ENCODE assay signal across 11 cellular contexts in the genomic region with DNA sequence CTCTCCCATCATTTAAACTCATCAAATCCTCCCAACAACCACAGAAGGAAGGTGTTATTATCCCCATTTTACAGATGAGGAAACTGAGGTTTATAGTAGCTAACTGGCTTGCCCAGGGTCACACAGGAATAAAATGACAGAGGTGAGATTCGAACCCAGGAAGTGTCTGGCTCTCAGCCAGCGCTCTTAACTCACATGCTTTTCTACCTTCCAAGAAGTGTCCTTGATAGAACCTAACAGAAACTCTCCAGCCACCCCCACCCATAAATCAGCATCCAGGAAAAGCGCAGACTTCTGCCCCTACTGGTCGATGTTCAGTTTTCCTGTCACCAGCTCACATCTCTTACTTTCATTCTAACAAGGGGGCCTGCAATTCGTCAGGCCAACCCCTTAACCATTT. TPM values are rescaled to one million over a fixed set of nuclear protein-coding genes. Genes with fewer than 3 reads are reported as not detected.
DNase-seq lines count a peak whose midpoint lies in the region; ATAC-seq and TF ChIP-seq lines count a peak whose summit lies in the region.
"Had no signal": no experiment of that assay in that cellular context is flagged by ENCODE, and none has a peak within 500 bp of the region (broad histone marks: within the 10 kb centered on the region; RNA-seq: fewer than 3 reads in every experiment).

No MANE protein-coding gene starts in this region.

- no peak for ATAC-seq in GM21515 (IDR thresholded peaks at IDR 0.05; ENCODE audit: unreplicated experiment)
- no peak for ATAC-seq in GM21367 (IDR thresholded peaks at IDR 0.05; ENCODE audit: unreplicated experiment)
- ATAC-seq: left ventricle myocardium superior had no signal

- H3K27ac ChIP-seq in AG04450 (ENCODE audit: low read depth, low read length), result no peak overlapping the region
- H3K27ac ChIP-seq in substantia nigra (ENCODE audit: low read depth, low read length, poor library complexity, severe bottlenecking), result no peak overlapping the region

- in situ Hi-C loops in GM13976 (cut with MboI; ENCODE audit: low sequenced_read_pairs, unreplicated experiment), result no loop called here

- POLR2A ChIA-PET in AG04450 (lab: Yijun Ruan, JAX), result no interaction called here

- H3K27me3 ChIP-seq in AG04450 (ENCODE audit: control insufficient read depth, insufficient read depth, low read length), result peaks cover 3% of the 10 kb centered on the region

- H3K4me3 ChIP-seq in AG04450 (ENCODE audit: low read depth, low read length), result no peak overlapping the region

- CTCF ChIA-PET in AG04450 (lab: Charles Lee), result interaction anchor here (0.8 kb wide), 1 partner anchor 13 kb away, joined by 4 read pairs; no protein-coding TSS in a partner anchor

- DNase-seq in AG04450 (ENCODE audit: low read depth, low spot score), result no peak
- DNase-seq in GM13976 (ENCODE audit: low spot score), result peak; percentile 36
- DNase-seq in SK-N-DZ (ENCODE audit: low spot score), result peak; percentile 34
- DNase-seq in germinal center (ENCODE audit: low spot score), result peak; percentile 23
- DNase-seq in substantia nigra (lab: John Stamatoyannopoulos, UW), result no peak
- no peak for DNase-seq in ureter (ENCODE audit: low spot score)
- DNase-seq: activated T-cell treated with anti-CD3 and anti-CD28 coated beads, Interleukin-2, amount 50 U/mL, for 1 hour; left ventricle myocardium superior; NCI-H1436 treated with DMSO at 0.1 percent for 48 hours had no signal

- H3K9me3 ChIP-seq in AG04450 (ENCODE audit: control insufficient read depth, insufficient read depth, low read length), result no peaks in the 10 kb centered on the region

- TF ChIP-seq CTCF in AG04450 (IDR thresholded peaks at IDR 0.05; ENCODE audit: low read depth, low read length), result peak; percentile 15; the same call in 1 of the 2 replicates
- TF ChIP-seq CTCF in GM13976 (IDR thresholded peaks at IDR 0.05; ENCODE audit: borderline replicate concordance, control extremely low read depth, extremely low read depth, insufficient read depth, missing control alignments), result peak; percentile 10

RNA-seq across cellular contexts. Expression of a gene that starts 51.7 kb away (rescaled TPM):
- polyA plus RNA-seq in AG04450 (2011; rRNA removed), result not detected in 2 replicates
- polyA minus RNA-seq in AG04450 (2011; rRNA and poly(A)+ RNA removed), result not detected in 2 replicates
- not detected in 2 replicates for polyA plus RNA-seq in SK-N-DZ (2014; cell fraction: cytosol; rRNA removed)
- not detected in 2 replicates for polyA plus RNA-seq in SK-N-DZ (2014; cell fraction: nucleus; rRNA removed)
- total RNA-seq in ureter, result not detected
- total RNA-seq: left ventricle myocardium superior had no signal

RNA-seq across cellular contexts. Expression of a gene that starts 52.9 kb away (rescaled TPM):
- 1.4 and 1.6 TPM in 2 replicates for polyA plus RNA-seq in AG04450 (2011; rRNA removed)
- polyA minus RNA-seq in AG04450 (2011; rRNA and poly(A)+ RNA removed), result 2.2 and 2.8 TPM in 2 replicates
- 3.6 and 4.4 TPM in 2 replicates for polyA plus RNA-seq in SK-N-DZ (2014; cell fraction: cytosol; rRNA removed)
- 3.4 and 4.4 TPM in 2 replicates for polyA plus RNA-seq in SK-N-DZ (2014; cell fraction: nucleus; rRNA removed)
- total RNA-seq in ureter, result 5.4 TPM

Comparison
In these comparisons a context has a peak if more than half of its experiments do, and no peak if none do; other contexts are left out.
1. DNase-seq: peak in GM13976 (single experiment), SK-N-DZ (single experiment) and germinal center (single experiment); none in AG04450 (single experiment), substantia nigra (0 of 49) and ureter (single experiment).